Comparison of ENCODE assay signal across 12 cellular contexts in genomic region chr1:23548704-23549143, GRCh38. TPM values are rescaled to one million over a fixed set of nuclear protein-coding genes. Genes with fewer than 3 reads are reported as not detected.
DNase-seq lines count a peak whose midpoint lies in the region; ATAC-seq and TF ChIP-seq lines count a peak whose summit lies in the region.
"Had no signal": no experiment of that assay in that cellular context is flagged by ENCODE, and none has a peak within 500 bp of the region (broad histone marks: within the 10 kb centered on the region; RNA-seq: fewer than 3 reads in every experiment).

No MANE protein-coding gene starts in this region.

- H4K8ac ChIP-seq in neuronal stem cell (ENCODE audit: low read depth, low read length), result no peak overlapping the region

- H3K9me3 ChIP-seq in BE2C (no peaks in the 10 kb centered on the region), OCI-LY1 (ENCODE audit: low read length) (no peaks in the 10 kb centered on the region), neuronal stem cell (replicated peaks in 1 of 2; ENCODE audit: control insufficient read depth in 2 of 2, insufficient read depth in 1 of 2, low read depth in 1 of 2, low read length in 2 of 2) (no peaks in the 10 kb centered on the region)
- H3K9me3 ChIP-seq: esophagus squamous epithelium had no signal

- H3K18ac ChIP-seq in neuronal stem cell (ENCODE audit: low read length), result peak overlapping the region; percentile 45

- no peaks in the 10 kb centered on the region for H3F3A ChIP-seq in OCI-LY1 (ENCODE audit: insufficient read depth, low read length)

- no peaks in the 10 kb centered on the region for H4K20me1 ChIP-seq in OCI-LY1 (ENCODE audit: insufficient read depth, low read length)

- no peaks in the 10 kb centered on the region for H3K36me3 ChIP-seq in BE2C
- H3K36me3 ChIP-seq in OCI-LY1 (ENCODE audit: insufficient read depth, low read length), result no peaks in the 10 kb centered on the region
- no peaks in the 10 kb centered on the region for H3K36me3 ChIP-seq in neuronal stem cell (replicated peaks in 1 of 2; ENCODE audit: control insufficient read depth in 2 of 2, insufficient read depth in 2 of 2, low read length in 2 of 2)
- H3K36me3 ChIP-seq: esophagus squamous epithelium had no signal

- no peaks in the 10 kb centered on the region for H3K27me3 Mint-ChIP-seq in effector memory CD8-positive, alpha-beta T cell
- H3K27me3 Mint-ChIP-seq: CD8-positive, alpha-beta memory T cell had no signal

- H3K27me3 ChIP-seq in BE2C, result no peaks in the 10 kb centered on the region
- no peaks in the 10 kb centered on the region for H3K27me3 ChIP-seq in OCI-LY1 (ENCODE audit: insufficient read depth, low read length)
- H3K27me3 ChIP-seq in neuronal stem cell (ENCODE audit: control insufficient read depth in 3 of 3, insufficient read depth in 3 of 3, low read depth in 1 of 3, low read length in 3 of 3), result peaks cover 0 to 4% (median 0%) of the 10 kb centered on the region in 3 experiments
- H3K27me3 ChIP-seq: esophagus squamous epithelium had no signal

- DNase-seq in BE2C (peak; percentile 39), fibroblast of the aortic adventitia (ENCODE audit: low read depth) (peak; percentile 50), neuronal stem cell (ENCODE audit: low spot score) (no peak), Ammon's horn (ENCODE audit: low spot score) (no peak)
- no peak for DNase-seq in stimulated activated CD8-positive, alpha-beta memory T cell treated with anti-CD3 and anti-CD28 coated beads, Interleukin-4, amount 100 ng/mL, for 48 hours
- no peak for DNase-seq in effector memory CD8-positive, alpha-beta T cell
- DNase-seq: CD8-positive, alpha-beta memory T cell; esophagus squamous epithelium; NCI-H2107 had no signal

- H3K9me3 Mint-ChIP-seq in effector memory CD8-positive, alpha-beta T cell, result no peaks in the 10 kb centered on the region
- H3K9me3 Mint-ChIP-seq: CD8-positive, alpha-beta memory T cell had no signal

- no peak overlapping the region for H2BK12ac ChIP-seq in neuronal stem cell (ENCODE audit: low read length)

- H3K4me2 ChIP-seq in OCI-LY1 (ENCODE audit: low read length) (no peak overlapping the region; the same call in 1 of the 2 replicates), neuronal stem cell (ENCODE audit: insufficient read depth, low read length, poor library complexity, severe bottlenecking) (no peak overlapping the region)

- H3K4me1 ChIP-seq in BE2C (peaks cover 27% of the 10 kb centered on the region), OCI-LY1 (ENCODE audit: insufficient read depth, low read length, severe bottlenecking) (peaks cover 73% of the 10 kb centered on the region), neuronal stem cell (ENCODE audit: control insufficient read depth in 2 of 2, insufficient read depth in 1 of 2, low read depth in 1 of 2, low read length in 2 of 2) (peaks cover 10 to 18% of the 10 kb centered on the region in 2 donors)

- H3K9ac ChIP-seq in OCI-LY1 (ENCODE audit: low read length) (no peak overlapping the region; the same call in 1 of the 2 replicates), neuronal stem cell (ENCODE audit: low read depth, low read length, poor library complexity) (no peak overlapping the region)

- peak overlapping the region; percentile 73 for H3K27ac ChIP-seq in OCI-LY1 (ENCODE audit: low read depth, low read length, poor library complexity, severe bottlenecking)
- no peak overlapping the region for H3K27ac ChIP-seq in neuronal stem cell (replicated peaks; ENCODE audit: low read length)

- H3K4me3 Mint-ChIP-seq in effector memory CD8-positive, alpha-beta T cell, result no peak overlapping the region
- H3K4me3 Mint-ChIP-seq: CD8-positive, alpha-beta memory T cell had no signal

- no peak for ATAC-seq in effector memory CD8-positive, alpha-beta T cell (replicated peaks)
- no peak for ATAC-seq in HG03045 (IDR thresholded peaks at IDR 0.05; ENCODE audit: unreplicated experiment)
- ATAC-seq: HCT116 had no signal

- no peak overlapping the region for H2BK15ac ChIP-seq in neuronal stem cell (ENCODE audit: low read length)

- peaks cover 5% of the 10 kb centered on the region in 2 donors for H3K4me1 Mint-ChIP-seq in effector memory CD8-positive, alpha-beta T cell (ENCODE audit: low read depth in 2 of 2)

- no peak overlapping the region for H2AK5ac ChIP-seq in neuronal stem cell (ENCODE audit: low read depth, low read length)

- peaks cover 3% of the 10 kb centered on the region for H3K36me3 Mint-ChIP-seq in effector memory CD8-positive, alpha-beta T cell (ENCODE audit: insufficient read depth)
- H3K36me3 Mint-ChIP-seq: CD8-positive, alpha-beta memory T cell had no signal

- no peak overlapping the region for H3K14ac ChIP-seq in neuronal stem cell (ENCODE audit: low read length)

- no peak overlapping the region for H3K27ac Mint-ChIP-seq in effector memory CD8-positive, alpha-beta T cell

- H3K79me1 ChIP-seq in neuronal stem cell (ENCODE audit: low read depth, low read length), result no peaks in the 10 kb centered on the region

- no peak overlapping the region for H3K4ac ChIP-seq in neuronal stem cell (ENCODE audit: low read length)

- H3K79me2 ChIP-seq in OCI-LY1 (ENCODE audit: insufficient read depth, low read length), result no peaks in the 10 kb centered on the region

- H3K4me3 ChIP-seq in BE2C (ENCODE audit: low read depth, low read length) (no peak overlapping the region), OCI-LY1 (ENCODE audit: low read depth, low read length, poor library complexity, severe bottlenecking) (no peak overlapping the region), fibroblast of the aortic adventitia (ENCODE audit: low read depth, low read length) (no peak overlapping the region), neuronal stem cell (ENCODE audit: low read length in 2 of 2) (peak overlapping the region in 1 of 2 donors; percentile 31)
- H3K4me3 ChIP-seq: esophagus squamous epithelium had no signal

- TF ChIP-seq CTCF in BE2C (IDR thresholded peaks at IDR 0.05; ENCODE audit: low read depth, low read length), result no peak
- no peak for TF ChIP-seq CTCF in OCI-LY1 (IDR thresholded peaks at IDR 0.05; ENCODE audit: low read length)
- TF ChIP-seq CTCF in fibroblast of the aortic adventitia (IDR thresholded peaks at IDR 0.05; ENCODE audit: insufficient read depth, low read length), result no peak

- no peak overlapping the region for H4K91ac ChIP-seq in neuronal stem cell (ENCODE audit: low read depth, low read length, poor library complexity)

- H2BK120ac ChIP-seq in neuronal stem cell (ENCODE audit: low read depth, low read length), result no peak overlapping the region

- no peaks in the 10 kb centered on the region for H3K9me2 ChIP-seq in OCI-LY1 (ENCODE audit: low read depth, low read length)

- H2AFZ ChIP-seq in OCI-LY1 (ENCODE audit: low read length) (no peak overlapping the region), neuronal stem cell (ENCODE audit: low read length) (no peak overlapping the region)

- H3K23ac ChIP-seq in neuronal stem cell (ENCODE audit: low read depth, low read length, poor library complexity), result no peak overlapping the region

- no CpG with 5 or more reads among the region's 9 CpGs for WGBS in neuronal stem cell (ENCODE audit: extremely low coverage in 2 of 2, insufficient read length in 2 of 2, insufficient replicate concordance in 1 of 2), 2 donors

- no peak overlapping the region for H2BK5ac ChIP-seq in neuronal stem cell (ENCODE audit: low read length)

RNA-seq across cellular contexts. Expression of gene ID3, which starts 10.6 kb away (rescaled TPM):
- 63.3 TPM for polyA plus RNA-seq in BE2C (2012; ENCODE audit: insufficient read depth, insufficient read length, low read depth)
- 51.8 and 673 TPM in 2 replicates for total RNA-seq in fibroblast of the aortic adventitia (ENCODE audit: low replicate concordance)
- 99.9 TPM for polyA plus RNA-seq in neuronal stem cell (2013, experiment 1 of 2)
- 99.2 TPM for polyA plus RNA-seq in neuronal stem cell (2013, experiment 2 of 2)

RNA-seq across cellular contexts. Expression of gene E2F2, which starts 17.7 kb away (rescaled TPM):
- 0.73 TPM for polyA plus RNA-seq in BE2C (2012; ENCODE audit: insufficient read depth, insufficient read length, low read depth)
- 5.6 TPM in 1 of 2 replicates, not detected in the other for total RNA-seq in fibroblast of the aortic adventitia (ENCODE audit: low replicate concordance)
- 3.8 TPM for polyA plus RNA-seq in neuronal stem cell (2013, experiment 1 of 2)
- 4.4 TPM for polyA plus RNA-seq in neuronal stem cell (2013, experiment 2 of 2)

Comparison
In these comparisons a context has a peak if more than half of its experiments do, and no peak if none do; other contexts are left out.
1. DNase-seq: peak in BE2C (single experiment) and fibroblast of the aortic adventitia (single experiment); none in neuronal stem cell (single experiment), stimulated activated CD8-positive, alpha-beta memory T cell treated with anti-CD3 and anti-CD28 coated beads, Interleukin-4, amount 100 ng/mL, for 48 hours (single experiment), effector memory CD8-positive, alpha-beta T cell (0 of 3) and Ammon's horn (single experiment).